ENCODE assay signal across 2 cellular contexts in the genomic region with DNA sequence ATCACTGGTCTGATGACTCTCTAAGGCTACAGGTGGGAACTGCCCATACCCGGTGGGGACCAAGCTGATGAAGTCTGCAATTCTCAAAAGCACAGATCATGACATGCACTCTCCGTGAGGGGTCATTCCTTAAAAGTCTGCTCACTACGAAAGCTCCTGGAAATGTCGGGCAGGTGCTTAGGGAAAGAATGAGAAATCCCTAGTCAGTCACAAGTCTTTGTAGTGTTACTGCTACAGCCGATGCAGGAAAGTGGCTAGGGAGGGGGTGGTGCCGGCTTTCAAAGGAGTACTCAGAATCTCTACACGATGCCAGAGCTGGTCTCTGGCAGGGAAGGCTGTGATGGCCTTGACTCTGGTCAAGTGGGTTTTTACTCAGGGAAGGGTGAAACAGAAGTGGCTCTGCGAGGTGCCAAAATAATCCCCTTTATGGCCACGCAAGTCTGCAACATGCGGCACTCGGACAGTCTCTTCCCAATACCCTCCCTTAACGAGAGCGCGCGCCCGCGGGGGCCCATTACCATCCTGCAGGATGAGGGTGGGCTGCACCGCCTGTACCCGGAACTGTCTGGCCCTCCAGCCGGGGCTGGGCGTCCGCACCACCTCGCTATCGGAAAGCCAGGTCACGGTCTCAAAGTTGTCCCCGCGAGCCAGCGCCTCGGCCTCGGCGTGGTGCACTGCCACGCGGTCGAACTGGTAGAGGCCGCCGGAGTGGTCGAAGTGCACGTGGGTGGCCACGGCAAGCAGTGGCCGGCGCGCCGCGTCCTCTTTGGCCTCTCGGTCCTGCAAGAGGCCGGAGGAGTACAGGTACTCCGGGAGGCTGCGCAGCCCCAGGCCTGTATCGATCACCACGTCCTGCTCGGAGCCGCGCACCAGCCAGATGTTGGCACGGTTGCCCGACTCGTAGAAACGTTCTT.
TF ChIP-seq lines count a peak whose summit lies in the region.

No MANE protein-coding gene starts in this region.

TF ChIP-seq in HEK293T, 16 proteins besides CTCF, POLR2A, EP300 and RAD21:
- TF ChIP-seq HDGF (IDR thresholded peaks at IDR 0.05; ENCODE audit: borderline replicate concordance) (no peak), L3MBTL2 (conservative IDR thresholded peaks at IDR 0.05) (peak; percentile 97)
TF ChIP-seq in HEK293T: peak in this region for 1.

TF ChIP-seq in H1, 55 proteins besides CTCF, POLR2A, EP300 and RAD21:
- no peak for TF ChIP-seq NANOG (IDR thresholded peaks at IDR 0.05; ENCODE audit: insufficient read depth, low read depth, low read length, poor library complexity, severe bottlenecking)
- 0 out of 2 replicates have a peak, but pooled peaks have one; percentile 4 for TF ChIP-seq KDM5A (IDR thresholded peaks at IDR 0.05; ENCODE audit: low read length)
- no peak for TF ChIP-seq TEAD4 (IDR thresholded peaks at IDR 0.05; ENCODE audit: low read depth, low read length)
- TF ChIP-seq CTBP2 (IDR thresholded peaks at IDR 0.05; ENCODE audit: borderline replicate concordance, insufficient read depth, insufficient read length, low read length): peak; percentile 37
- peak; percentile 22 for TF ChIP-seq PHF8 (conservative IDR thresholded peaks at IDR 0.05; ENCODE audit: low read depth, low read length)
- TF ChIP-seq TAF1 (IDR thresholded peaks at IDR 0.05; ENCODE audit: low read depth, low read length): peak; percentile 33; the same call in 1 of the 2 replicates
- TF ChIP-seq ASH2L (IDR thresholded peaks at IDR 0.05; ENCODE audit: low read length): no peak
- peak; percentile 89 for TF ChIP-seq MAX (IDR thresholded peaks at IDR 0.05)
- 0 out of 2 replicates have a peak, but pooled peaks have one; percentile 23 for TF ChIP-seq RBBP5 (IDR thresholded peaks at IDR 0.05; ENCODE audit: borderline replicate concordance, low read depth, low read length)
- no peak for TF ChIP-seq USF2 (IDR thresholded peaks at IDR 0.05; ENCODE audit: low read length)
- peak; percentile 85 for TF ChIP-seq E2F6 (IDR thresholded peaks at IDR 0.05)
